30 cellular contexts compared by ENCODE assay signal in the genomic region with DNA sequence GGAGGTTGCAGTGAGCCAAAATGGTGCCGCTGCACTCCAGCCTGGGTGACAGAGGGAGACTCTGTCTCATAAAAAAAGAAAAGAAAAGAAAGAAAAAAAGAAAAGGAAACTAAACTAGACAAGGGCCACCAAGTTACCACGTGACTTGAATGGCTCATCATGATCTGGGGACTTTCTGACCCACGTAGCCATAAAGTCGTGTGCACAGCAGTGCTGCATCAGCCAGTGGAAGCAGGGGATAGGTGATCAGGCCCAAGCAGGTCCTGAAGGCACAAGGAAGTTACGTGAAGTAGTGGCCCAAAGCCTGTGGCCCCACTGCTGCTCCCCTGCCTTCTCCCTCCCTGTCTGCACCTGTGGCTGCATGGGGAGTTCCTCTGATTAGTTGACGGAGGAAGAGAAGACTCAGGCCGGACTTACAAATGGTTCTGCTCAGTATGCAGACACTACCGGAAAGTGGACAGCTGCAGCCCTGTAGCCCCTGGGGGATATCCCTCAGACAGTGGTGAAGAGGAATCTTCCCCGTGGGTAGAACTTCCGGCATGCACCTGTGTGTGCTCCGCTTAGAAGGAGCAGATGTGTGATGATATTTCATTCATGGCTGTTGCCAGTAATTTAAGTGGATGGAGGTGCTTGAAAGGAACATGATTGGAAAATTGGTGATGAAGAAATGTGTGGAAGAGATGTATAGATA. TPM values are rescaled to one million over a fixed set of nuclear protein-coding genes. Genes with fewer than 3 reads are reported as not detected.
"Had no signal": no experiment of that assay in that cellular context is flagged by ENCODE, and none has a peak within 500 bp of the region (broad histone marks: within the 10 kb centered on the region; RNA-seq: fewer than 3 reads in every experiment).

No MANE protein-coding gene starts in this region.

- H3K27me3 Mint-ChIP-seq: activated CD4-positive, alpha-beta T cell treated with anti-CD3 and anti-CD28 coated beads for 36 hours; activated T-cell treated with anti-CD3 and anti-CD28 coated beads, Interleukin-2, amount 50 U/mL, for 24 hours; activated T-helper 17 cell treated with anti-CD3 and anti-CD28 coated beads, Interleukin-2, amount 50 U/mL, for 72 hours had no signal

- H3K4me1 ChIP-seq: esophagus squamous epithelium, gastrocnemius medialis, left lung, parathyroid adenoma, upper lobe of left lung had no signal

- H3K79me2 ChIP-seq: parathyroid adenoma had no signal

- H3K27ac Mint-ChIP-seq: activated CD4-positive, alpha-beta T cell treated with anti-CD3 and anti-CD28 coated beads for 36 hours; activated naive CD4-positive, alpha-beta T cell treated with anti-CD3 and anti-CD28 coated beads, Interleukin-2, amount 50 U/mL, for 72 hours; activated T-cell treated with anti-CD3 and anti-CD28 coated beads, Interleukin-2, amount 50 U/mL, for 24 hours; activated T-helper 17 cell treated with anti-CD3 and anti-CD28 coated beads, Interleukin-2, amount 50 U/mL, for 72 hours; brain; effector memory CD8-positive, alpha-beta T cell; mesothelial cell of epicardium; nephron progenitor cell; WTC11 had no signal

- H3K27me3 ChIP-seq: dorsolateral prefrontal cortex, gastrocnemius medialis, left lung, upper lobe of left lung had no signal

- H3K9ac ChIP-seq: parathyroid adenoma had no signal

- H3K27ac ChIP-seq: dorsolateral prefrontal cortex, esophagus squamous epithelium, gastrocnemius medialis, left lung, parathyroid adenoma, upper lobe of left lung had no signal

- ATAC-seq: activated CD4-positive, alpha-beta T cell treated with anti-CD3 and anti-CD28 coated beads for 36 hours; activated naive CD4-positive, alpha-beta T cell treated with anti-CD3 and anti-CD28 coated beads, Interleukin-2, amount 50 U/mL, for 72 hours; activated T-helper 17 cell treated with anti-CD3 and anti-CD28 coated beads, Interleukin-2, amount 50 U/mL, for 72 hours; effector memory CD8-positive, alpha-beta T cell; gastrocnemius medialis; left lung; sciatic nerve; WTC11 had no signal

- H3K36me3 ChIP-seq: esophagus squamous epithelium, gastrocnemius medialis, left lung, upper lobe of left lung had no signal

- DNase-seq: activated CD4-positive, alpha-beta T cell treated with anti-CD3 and anti-CD28 coated beads for 36 hours; activated CD4-positive, alpha-beta T cell treated with anti-CD3 and anti-CD28 coated beads, Interleukin-2, amount 50 U/mL, for 4 hours; activated CD8-positive, alpha-beta memory T cell treated with anti-CD3 and anti-CD28 coated beads for 24 hours; activated CD8-positive, alpha-beta memory T cell treated with anti-CD3 and anti-CD28 coated beads, Interleukin-2, amount 50 U/mL, for 4 hours; activated T-cell treated with anti-CD3 and anti-CD28 coated beads, Interleukin-2, amount 50 U/mL, for 24 hours; aorta; central memory CD4-positive, alpha-beta T cell; dorsolateral prefrontal cortex; effector memory CD8-positive, alpha-beta T cell; esophagus squamous epithelium; gastrocnemius medialis; hippocampal formation; kidney glomerular epithelial cell; nephron progenitor cell; nucleus accumbens; stimulated activated CD4-positive, alpha-beta T cell treated with anti-CD3 and anti-CD28 coated beads, Interleukin-15, amount 100 ng/mL, for 24 hours; stimulated activated naive CD4-positive, alpha-beta T cell; T1000 had no signal

- FAIRE-seq: colon had no signal

- H3K9me3 ChIP-seq: esophagus squamous epithelium, gastrocnemius medialis, left lung, upper lobe of left lung had no signal

- H3K4me3 Mint-ChIP-seq: activated CD4-positive, alpha-beta T cell treated with anti-CD3 and anti-CD28 coated beads for 36 hours; activated T-cell treated with anti-CD3 and anti-CD28 coated beads, Interleukin-2, amount 50 U/mL, for 24 hours; activated T-helper 17 cell treated with anti-CD3 and anti-CD28 coated beads, Interleukin-2, amount 50 U/mL, for 72 hours; brain; effector memory CD8-positive, alpha-beta T cell; mesothelial cell of epicardium; nephron progenitor cell; WTC11 had no signal

- H3K36me3 Mint-ChIP-seq: activated naive CD4-positive, alpha-beta T cell treated with anti-CD3 and anti-CD28 coated beads, Interleukin-2, amount 50 U/mL, for 72 hours; mesothelial cell of epicardium had no signal

- H3K4me1 Mint-ChIP-seq: activated CD4-positive, alpha-beta T cell treated with anti-CD3 and anti-CD28 coated beads for 36 hours; brain; mesothelial cell of epicardium; nephron progenitor cell; WTC11 had no signal

- H3K4me2 ChIP-seq: smooth muscle cell had no signal

- H2AFZ ChIP-seq: parathyroid adenoma had no signal

- H3K9me3 Mint-ChIP-seq: activated naive CD4-positive, alpha-beta T cell treated with anti-CD3 and anti-CD28 coated beads, Interleukin-2, amount 50 U/mL, for 72 hours; activated T-cell treated with anti-CD3 and anti-CD28 coated beads, Interleukin-2, amount 50 U/mL, for 24 hours; activated T-helper 17 cell treated with anti-CD3 and anti-CD28 coated beads, Interleukin-2, amount 50 U/mL, for 72 hours; brain; effector memory CD8-positive, alpha-beta T cell had no signal

- H3K4me3 ChIP-seq: dorsolateral prefrontal cortex, esophagus squamous epithelium, gastrocnemius medialis, left lung, lung, smooth muscle cell, upper lobe of left lung had no signal

RNA-seq across cellular contexts. Expression of a gene that starts 57.1 kb away (rescaled TPM):
- total RNA-seq: gastrocnemius medialis, smooth muscle cell, WTC11 had no signal
- polyA plus RNA-seq: smooth muscle cell had no signal

RNA-seq across cellular contexts. Expression of a gene that starts 57.2 kb away (rescaled TPM):
- total RNA-seq: smooth muscle cell had no signal
- polyA plus RNA-seq: smooth muscle cell had no signal
